Comparison of ENCODE assay signal across 16 cellular contexts in genomic region chrX:50622751-50623150, GRCh38.
DNase-seq lines count a peak whose midpoint lies in the region; ATAC-seq lines count a peak whose summit lies in the region.
"Had no signal": no experiment of that assay in that cellular context is flagged by ENCODE, and none has a peak within 500 bp of the region (broad histone marks: within the 10 kb centered on the region; RNA-seq: fewer than 3 reads in every experiment).

No MANE protein-coding gene starts in this region.

- no peaks in the 10 kb centered on the region for H3K36me3 Mint-ChIP-seq in activated T-cell treated with anti-CD3 and anti-CD28 coated beads, Interleukin-2, amount 50 U/mL, for 72 hours (ENCODE audit: insufficient read depth in 2 of 2)
- no peaks in the 10 kb centered on the region for H3K36me3 Mint-ChIP-seq in T-helper 2 cell treated with Interferon-gamma antibody and Interleukin-4, amounts not matched to agents 5 μg/mL and 100 μg/mL, for 36 hours (ENCODE audit: low read depth)
- no peaks in the 10 kb centered on the region for H3K36me3 Mint-ChIP-seq in activated naive CD8-positive, alpha-beta T cell treated with anti-CD3 and anti-CD28 coated beads, Interleukin-2, amount 50 U/mL, for 24 hours (ENCODE audit: low read depth)
- H3K36me3 Mint-ChIP-seq: CD14-positive monocyte; CD8-positive, alpha-beta T cell had no signal

- H3K4me3 Mint-ChIP-seq in activated T-cell treated with anti-CD3 and anti-CD28 coated beads, Interleukin-2, amount 50 U/mL, for 72 hours: peak overlapping the region in 1 of 2 donors; percentile 72
- H3K4me3 Mint-ChIP-seq in T-helper 2 cell treated with Interferon-gamma antibody and Interleukin-4, amounts not matched to agents 5 μg/mL and 100 μg/mL, for 36 hours: no peak overlapping the region
- no peak overlapping the region for H3K4me3 Mint-ChIP-seq in activated naive CD8-positive, alpha-beta T cell treated with anti-CD3 and anti-CD28 coated beads, Interleukin-2, amount 50 U/mL, for 24 hours
- H3K4me3 Mint-ChIP-seq: CD14-positive monocyte; CD8-positive, alpha-beta T cell had no signal

- ATAC-seq in activated T-cell treated with anti-CD3 and anti-CD28 coated beads, Interleukin-2, amount 50 U/mL, for 72 hours (replicated peaks in 1 of 2): peak; percentile 43 to 72
- peak; percentile 82 for ATAC-seq in GM19351 (IDR thresholded peaks at IDR 0.05; ENCODE audit: unreplicated experiment)
- ATAC-seq in activated naive CD8-positive, alpha-beta T cell treated with anti-CD3 and anti-CD28 coated beads, Interleukin-2, amount 50 U/mL, for 24 hours: no peak
- ATAC-seq in GM18873 (IDR thresholded peaks at IDR 0.05; ENCODE audit: low FRiP score, unreplicated experiment): no peak
- ATAC-seq: CD8-positive, alpha-beta T cell; HCT116; K562 had no signal

- H3K9me3 Mint-ChIP-seq in activated T-cell treated with anti-CD3 and anti-CD28 coated beads, Interleukin-2, amount 50 U/mL, for 72 hours: no peaks in the 10 kb centered on the region
- no peaks in the 10 kb centered on the region for H3K9me3 Mint-ChIP-seq in T-helper 2 cell treated with Interferon-gamma antibody and Interleukin-4, amounts not matched to agents 5 μg/mL and 100 μg/mL, for 36 hours
- no peaks in the 10 kb centered on the region for H3K9me3 Mint-ChIP-seq in activated naive CD8-positive, alpha-beta T cell treated with anti-CD3 and anti-CD28 coated beads, Interleukin-2, amount 50 U/mL, for 24 hours
- H3K9me3 Mint-ChIP-seq: CD8-positive, alpha-beta T cell had no signal

- H3K4me1 Mint-ChIP-seq in activated T-cell treated with anti-CD3 and anti-CD28 coated beads, Interleukin-2, amount 50 U/mL, for 72 hours (ENCODE audit: low read depth): peaks cover 6% of the 10 kb centered on the region
- H3K4me1 Mint-ChIP-seq in T-helper 2 cell treated with Interferon-gamma antibody and Interleukin-4, amounts not matched to agents 5 μg/mL and 100 μg/mL, for 36 hours (ENCODE audit: low read depth): peaks cover 3% of the 10 kb centered on the region
- no peaks in the 10 kb centered on the region for H3K4me1 Mint-ChIP-seq in activated naive CD8-positive, alpha-beta T cell treated with anti-CD3 and anti-CD28 coated beads, Interleukin-2, amount 50 U/mL, for 24 hours
- H3K4me1 Mint-ChIP-seq: CD14-positive monocyte had no signal

- DNase-seq in activated T-cell treated with anti-CD3 and anti-CD28 coated beads, Interleukin-2, amount 50 U/mL, for 72 hours: peak; percentile 3 to 12
- DNase-seq in activated T-cell treated with anti-CD3 and anti-CD28 coated beads for 4 hours (no peak), MV-4-11 (lab: John Stamatoyannopoulos, UW) (no peak)
- peak; percentile 3 for DNase-seq in T-helper 2 cell treated with Interferon-gamma antibody and Interleukin-4, amounts not matched to agents 5 μg/mL and 100 μg/mL, for 36 hours (ENCODE audit: low spot score)
- DNase-seq in activated naive CD8-positive, alpha-beta T cell treated with anti-CD3 and anti-CD28 coated beads, Interleukin-2, amount 50 U/mL, for 24 hours: no peak
- DNase-seq: CD8-positive, alpha-beta T cell; COR-L47; DMS153; DMS79 treated with DMSO at 0.1 percent for 48 hours; GDM1; GM23248 had no signal

- peak overlapping the region; percentile 79 for H3K27ac Mint-ChIP-seq in activated T-cell treated with anti-CD3 and anti-CD28 coated beads, Interleukin-2, amount 50 U/mL, for 72 hours
- no peak overlapping the region for H3K27ac Mint-ChIP-seq in T-helper 2 cell treated with Interferon-gamma antibody and Interleukin-4, amounts not matched to agents 5 μg/mL and 100 μg/mL, for 36 hours
- no peak overlapping the region for H3K27ac Mint-ChIP-seq in activated naive CD8-positive, alpha-beta T cell treated with anti-CD3 and anti-CD28 coated beads, Interleukin-2, amount 50 U/mL, for 24 hours
- H3K27ac Mint-ChIP-seq: CD14-positive monocyte; CD8-positive, alpha-beta T cell had no signal

- peaks cover 42% of the 10 kb centered on the region for H3K27me3 Mint-ChIP-seq in activated T-cell treated with anti-CD3 and anti-CD28 coated beads, Interleukin-2, amount 50 U/mL, for 72 hours (ENCODE audit: low read depth)
- no peaks in the 10 kb centered on the region for H3K27me3 Mint-ChIP-seq in T-helper 2 cell treated with Interferon-gamma antibody and Interleukin-4, amounts not matched to agents 5 μg/mL and 100 μg/mL, for 36 hours (ENCODE audit: low read depth)
- H3K27me3 Mint-ChIP-seq in activated naive CD8-positive, alpha-beta T cell treated with anti-CD3 and anti-CD28 coated beads, Interleukin-2, amount 50 U/mL, for 24 hours: peaks cover 2% of the 10 kb centered on the region

Comparison
In these comparisons a context has a peak if more than half of its experiments do, and no peak if none do; other contexts are left out.
1. DNase-seq: peak in activated T-cell treated with anti-CD3 and anti-CD28 coated beads, Interleukin-2, amount 50 U/mL, for 72 hours (2 of 2) and T-helper 2 cell treated with Interferon-gamma antibody and Interleukin-4, amounts not matched to agents 5 μg/mL and 100 μg/mL, for 36 hours (single experiment); none in activated T-cell treated with anti-CD3 and anti-CD28 coated beads for 4 hours (single experiment), activated naive CD8-positive, alpha-beta T cell treated with anti-CD3 and anti-CD28 coated beads, Interleukin-2, amount 50 U/mL, for 24 hours (single experiment) and MV-4-11 (single experiment).
2. ATAC-seq: peak in activated T-cell treated with anti-CD3 and anti-CD28 coated beads, Interleukin-2, amount 50 U/mL, for 72 hours (2 of 2) and GM19351 (single experiment); none in activated naive CD8-positive, alpha-beta T cell treated with anti-CD3 and anti-CD28 coated beads, Interleukin-2, amount 50 U/mL, for 24 hours (single experiment) and GM18873 (single experiment).